Comparison of ENCODE assay signal across 8 cellular contexts in the genomic region with DNA sequence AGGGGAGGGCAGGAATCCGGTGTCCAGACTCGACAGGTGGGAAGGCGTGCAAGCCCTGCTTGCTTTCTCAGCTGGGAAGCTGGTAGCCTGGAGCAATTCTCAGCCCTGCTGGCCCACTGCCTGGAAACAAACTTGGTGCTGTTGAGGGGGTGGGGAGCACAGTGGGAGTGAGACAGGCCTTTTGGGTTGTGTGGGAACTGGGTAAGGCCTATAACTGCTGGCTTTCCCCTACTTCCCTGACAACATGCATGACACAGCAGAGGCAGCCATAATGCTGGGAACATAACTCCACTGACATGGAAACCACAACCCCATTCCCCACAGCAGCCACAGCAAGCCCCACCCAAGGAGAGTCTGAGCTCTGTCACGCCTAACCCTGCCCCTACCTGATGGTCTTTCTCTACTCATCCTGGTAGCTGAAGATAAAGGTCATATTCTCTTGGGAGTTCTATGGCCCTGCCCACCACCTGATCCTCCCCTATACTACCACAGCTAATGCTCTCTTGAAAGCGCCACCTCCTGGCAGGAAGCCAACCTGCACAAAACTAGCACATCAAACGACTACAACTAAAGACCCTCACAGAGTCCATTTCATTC.
DNase-seq lines count a peak whose midpoint lies in the region; ATAC-seq and TF ChIP-seq lines count a peak whose summit lies in the region.

No MANE protein-coding gene starts in this region.

- H3K27ac Mint-ChIP-seq in activated CD4-positive, alpha-beta T cell treated with anti-CD3 and anti-CD28 coated beads for 36 hours, result no peak overlapping the region
- no peak overlapping the region for H3K27ac Mint-ChIP-seq in activated B cell treated with CpG ODN at 0.5 μM for 24 hours
- H3K27ac Mint-ChIP-seq in CD14-positive monocyte, result peak overlapping the region in 1 of 7 donors; percentile 43

- POLR2A ChIA-PET in activated CD4-positive, alpha-beta T cell treated with anti-CD3 and anti-CD28 coated beads for 36 hours (lab: Charles Lee), result no interaction called here
- POLR2A ChIA-PET in activated B cell treated with CpG ODN at 0.5 μM for 24 hours (lab: Charles Lee), result no interaction called here

- peak; percentile 47 for DNase-seq in activated CD4-positive, alpha-beta T cell treated with anti-CD3 and anti-CD28 coated beads for 36 hours
- DNase-seq in activated CD4-positive, alpha-beta T cell treated with anti-CD3 and anti-CD28 coated beads for 1 hour, result no peak
- DNase-seq in activated B cell treated with CpG ODN at 0.5 μM for 24 hours (no peak), iris pigment epithelial cell (ENCODE audit: low read depth) (peak; percentile 63), LoVo (ENCODE audit: low spot score) (no peak), CD14-positive monocyte (ENCODE audit: low spot score) (no peak), NCI-H510A (lab: John Stamatoyannopoulos, UW) (no peak)

- no peaks in the 10 kb centered on the region for H3K27me3 Mint-ChIP-seq in activated CD4-positive, alpha-beta T cell treated with anti-CD3 and anti-CD28 coated beads for 36 hours
- H3K27me3 Mint-ChIP-seq in activated B cell treated with CpG ODN at 0.5 μM for 24 hours (no peaks in the 10 kb centered on the region), CD14-positive monocyte (ENCODE audit: low read depth in 3 of 3) (no peaks in the 10 kb centered on the region)

- TF ChIP-seq CTCF in activated B cell treated with CpG ODN at 0.5 μM for 24 hours (IDR thresholded peaks at IDR 0.05), result no peak
- no peak for TF ChIP-seq CTCF in CD14-positive monocyte (IDR thresholded peaks at IDR 0.05)

- H3K9me3 Mint-ChIP-seq in activated CD4-positive, alpha-beta T cell treated with anti-CD3 and anti-CD28 coated beads for 36 hours (ENCODE audit: low read depth), result peaks cover 8% of the 10 kb centered on the region
- peaks cover 8% of the 10 kb centered on the region for H3K9me3 Mint-ChIP-seq in activated B cell treated with CpG ODN at 0.5 μM for 24 hours
- H3K9me3 Mint-ChIP-seq in CD14-positive monocyte, result peaks cover 6 to 42% (median 13%) of the 10 kb centered on the region in 7 donors

- H3K4me3 Mint-ChIP-seq in activated CD4-positive, alpha-beta T cell treated with anti-CD3 and anti-CD28 coated beads for 36 hours, result no peak overlapping the region
- H3K4me3 Mint-ChIP-seq in activated B cell treated with CpG ODN at 0.5 μM for 24 hours (no peak overlapping the region), CD14-positive monocyte (no peak overlapping the region)

- ATAC-seq in activated CD4-positive, alpha-beta T cell treated with anti-CD3 and anti-CD28 coated beads for 36 hours, result peak; percentile 44
- ATAC-seq in HG03280 (IDR thresholded peaks at IDR 0.05; ENCODE audit: unreplicated experiment) (peak; percentile 61), activated B cell treated with CpG ODN at 0.5 μM for 24 hours (ENCODE audit: low read depth) (peak; percentile 18)

- CTCF ChIA-PET in activated CD4-positive, alpha-beta T cell treated with anti-CD3 and anti-CD28 coated beads for 36 hours (lab: Charles Lee), result interaction anchor here (0.6 to 1.9 kb wide), 10 partner anchors 9 to 449 kb away, joined by 3 to 8 read pairs (median 5); no protein-coding TSS in a partner anchor
- CTCF ChIA-PET in activated B cell treated with CpG ODN at 0.5 μM for 24 hours (lab: Charles Lee), result interaction anchor here (0.7 to 2.0 kb wide), 5 partner anchors 153 to 451 kb away, joined by 3 to 6 read pairs (median 4); no protein-coding TSS in a partner anchor

- H3K4me1 Mint-ChIP-seq in activated CD4-positive, alpha-beta T cell treated with anti-CD3 and anti-CD28 coated beads for 36 hours, result peaks cover 10% of the 10 kb centered on the region
- H3K4me1 Mint-ChIP-seq in activated B cell treated with CpG ODN at 0.5 μM for 24 hours, result peaks cover 4% of the 10 kb centered on the region
- no peaks in the 10 kb centered on the region for H3K4me1 Mint-ChIP-seq in CD14-positive monocyte

- peaks cover 60% of the 10 kb centered on the region for H3K36me3 Mint-ChIP-seq in activated CD4-positive, alpha-beta T cell treated with anti-CD3 and anti-CD28 coated beads for 36 hours (ENCODE audit: low read depth)
- H3K36me3 Mint-ChIP-seq in activated B cell treated with CpG ODN at 0.5 μM for 24 hours (ENCODE audit: low read depth), result peaks cover 42% of the 10 kb centered on the region
- peaks cover 74 to 76% of the 10 kb centered on the region in 2 donors for H3K36me3 Mint-ChIP-seq in CD14-positive monocyte

- intact Hi-C loops in activated CD4-positive, alpha-beta T cell treated with anti-CD3 and anti-CD28 coated beads for 36 hours (cut with DNase I, micrococcal nuclease), result loop anchor here (5.0 kb wide), 2 partner anchors 254 to 259 kb away; no protein-coding TSS in a partner anchor
- intact Hi-C loops in activated B cell treated with CpG ODN at 0.5 μM for 24 hours (cut with micrococcal nuclease) (loop anchor here (1.0 to 5.0 kb wide), 3 partner anchors 259 to 449 kb away; partner anchors contain the start of gene ERMN), CD14-positive monocyte (cut with micrococcal nuclease) (no loop called here)

Comparison
In these comparisons a context has a peak if more than half of its experiments do, and no peak if none do; other contexts are left out.
1. DNase-seq: peak in activated CD4-positive, alpha-beta T cell treated with anti-CD3 and anti-CD28 coated beads for 36 hours (single experiment) and iris pigment epithelial cell (single experiment); none in activated CD4-positive, alpha-beta T cell treated with anti-CD3 and anti-CD28 coated beads for 1 hour (single experiment), activated B cell treated with CpG ODN at 0.5 μM for 24 hours (single experiment), LoVo (single experiment), CD14-positive monocyte (single experiment) and NCI-H510A (single experiment).
2. intact Hi-C loops: an anchor here in activated CD4-positive, alpha-beta T cell treated with anti-CD3 and anti-CD28 coated beads for 36 hours (5.0 kb wide) and activated B cell treated with CpG ODN at 0.5 μM for 24 hours (1.0 to 5.0 kb wide); none called in CD14-positive monocyte.
3. Peak in every context shown above with its lines, with median percentiles within 50 percentile points of each other: ATAC-seq.